In genomic region chr22:19658057-19658966, GRCh38 we compare ENCODE assay signal across 1 cellular context.
TF ChIP-seq lines count a peak whose summit lies in the region.

No MANE protein-coding gene starts in this region.

TF ChIP-seq in K562, 482 proteins besides CTCF, POLR2A, EP300 and RAD21 (continued from another document and continues in another):
- TF ChIP-seq ZNF609 (CRISPR knock-in tag; IDR thresholded peaks at IDR 0.05; ENCODE audit: borderline replicate concordance) (0 out of 2 replicates have a peak, but pooled peaks have one; percentile 82), SREBF1 (IDR thresholded peaks at IDR 0.05; ENCODE audit: borderline replicate concordance, low read depth, low read length) (no peak), PTBP1 (IDR thresholded peaks at IDR 0.05; ENCODE audit: low read depth, low read length) (no peak), JUND (IDR thresholded peaks at IDR 0.05; ENCODE audit: borderline replicate concordance, low read depth, low read length) (no peak), JUND (tag; IDR thresholded peaks at IDR 0.05; ENCODE audit: borderline replicate concordance, low read depth, low read length) (no peak), HMBOX1 (IDR thresholded peaks at IDR 0.05) (no peak), MNT (conservative IDR thresholded peaks at IDR 0.05) (no peak), HDAC1 (IDR thresholded peaks at IDR 0.05) (no peak), FOXM1 (IDR thresholded peaks at IDR 0.05; ENCODE audit: low read depth) (no peak), FOXM1 (CRISPR knock-in tag; IDR thresholded peaks at IDR 0.05; ENCODE audit: low read depth) (no peak), HOXB6 (CRISPR knock-in tag; IDR thresholded peaks at IDR 0.05; ENCODE audit: borderline replicate concordance) (no peak), ZNF766 (CRISPR knock-in tag; conservative IDR thresholded peaks at IDR 0.05) (no peak), HCFC1 (IDR thresholded peaks at IDR 0.05; ENCODE audit: low read depth, low read length) (no peak), MBD1 (CRISPR knock-in tag; IDR thresholded peaks at IDR 0.05) (no peak), CHD1 (IDR thresholded peaks at IDR 0.05; ENCODE audit: low read length) (no peak), MCM7 (IDR thresholded peaks at IDR 0.05) (no peak), GTF2A2 (tag; IDR thresholded peaks at IDR 0.05) (no peak), KLF16 (IDR thresholded peaks at IDR 0.05) (no peak), RBBP5 (IDR thresholded peaks at IDR 0.05; ENCODE audit: borderline replicate concordance, insufficient read depth, low read length, poor library complexity, severe bottlenecking) (no peak), GTF2E2 (tag; IDR thresholded peaks at IDR 0.05) (no peak), MCM3 (IDR thresholded peaks at IDR 0.05) (no peak), ARID1B (IDR thresholded peaks at IDR 0.05) (no peak), ELF2 (CRISPR knock-in tag; IDR thresholded peaks at IDR 0.05) (no peak), HSF4 (CRISPR knock-in tag; IDR thresholded peaks at IDR 0.05; ENCODE audit: borderline replicate concordance) (no peak), LARP7 (IDR thresholded peaks at IDR 0.05) (no peak), KDM5B (IDR thresholded peaks at IDR 0.05; ENCODE audit: insufficient replicate concordance, low read depth, low read length) (no peak), E2F5 (CRISPR knock-in tag; IDR thresholded peaks at IDR 0.05) (peak; percentile 43; the same call in 1 of the 2 replicates), TGIF2 (CRISPR knock-in tag; IDR thresholded peaks at IDR 0.05) (0 out of 2 replicates have a peak, but pooled peaks have one; percentile 30), HNRNPK (IDR thresholded peaks at IDR 0.05; ENCODE audit: low read depth, low read length, poor library complexity, severe bottlenecking) (no peak), TFAP4 (CRISPR knock-in tag; IDR thresholded peaks at IDR 0.05; ENCODE audit: borderline replicate concordance) (peak; percentile 46; the same call in 1 of the 2 replicates), CHD2 (IDR thresholded peaks at IDR 0.05; ENCODE audit: low read depth, low read length) (no peak), NELFE (IDR thresholded peaks at IDR 0.05; ENCODE audit: insufficient read depth, insufficient read length) (no peak), MYC (IDR thresholded peaks at IDR 0.05; ENCODE audit: low read depth, low read length) (no peak), MYC (CRISPR knock-in tag; IDR thresholded peaks at IDR 0.05; ENCODE audit: borderline replicate concordance, low read depth) (peak; percentile 45; the same call in 1 of the 2 replicates), ZNF696 (CRISPR knock-in tag; conservative IDR thresholded peaks at IDR 0.05) (no peak), ZNF280A (IDR thresholded peaks at IDR 0.05; ENCODE audit: low read depth, partially characterized antibody) (no peak), NKRF (IDR thresholded peaks at IDR 0.05; ENCODE audit: borderline replicate concordance) (no peak), RFX5 (IDR thresholded peaks at IDR 0.05; ENCODE audit: low read depth, low read length) (no peak), ZNF354B (CRISPR knock-in tag; IDR thresholded peaks at IDR 0.05) (no peak), SUPT5H (IDR thresholded peaks at IDR 0.05) (no peak), HES1 (IDR thresholded peaks at IDR 0.05; ENCODE audit: low read depth) (no peak), BACH1 (tag; IDR thresholded peaks at IDR 0.05) (no peak), TCFL5 (CRISPR knock-in tag; conservative IDR thresholded peaks at IDR 0.05) (no peak), ZNF212 (CRISPR knock-in tag; IDR thresholded peaks at IDR 0.05) (no peak), GABPA (tag; conservative IDR thresholded peaks at IDR 0.05; ENCODE audit: low read depth) (no peak), XRCC5 (IDR thresholded peaks at IDR 0.05; ENCODE audit: low read depth, low read length) (no peak), HBP1 (CRISPR knock-in tag; IDR thresholded peaks at IDR 0.05) (no peak), ZSCAN32 (CRISPR knock-in tag; IDR thresholded peaks at IDR 0.05) (no peak)
